In the genomic region with DNA sequence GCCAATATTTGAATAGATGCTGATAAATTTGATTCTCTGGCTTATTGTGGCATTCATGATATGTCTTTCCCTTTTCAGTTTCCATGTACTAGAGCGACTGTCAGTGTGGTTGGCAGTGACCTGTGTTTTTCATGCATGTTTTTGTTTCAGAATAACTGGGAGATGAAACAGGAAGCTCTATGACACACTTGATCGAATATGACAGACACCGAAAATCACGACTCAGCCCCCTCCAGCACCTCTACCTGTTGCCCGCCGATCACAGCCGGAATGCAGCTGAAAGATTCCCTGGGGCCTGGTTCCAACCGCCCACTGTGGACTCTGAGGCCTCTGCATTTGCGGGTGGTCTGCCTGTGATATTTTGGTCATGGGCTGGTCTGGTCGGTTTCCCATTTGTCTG, we compare ENCODE assay signal across 8 cellular contexts.
A peak's percentile ranks its signal among the peaks of the same experiment; 100 is the strongest.
DNase-seq lines count a peak whose midpoint lies in the region; ATAC-seq and TF ChIP-seq lines count a peak whose summit lies in the region.
"Not testable (repeated sequence)": the region's sequence is repeated elsewhere in the genome, so short reads cannot be mapped to it uniquely, and the experiment has no call there.

No MANE protein-coding gene starts in this region.

- H3K4me3 ChIP-seq in GM12864 (ENCODE audit: low read depth, low read length); SU-DHL-6 (ENCODE audit: insufficient read depth, low read length, poor library complexity, severe bottlenecking); effector memory CD4-positive, alpha-beta T cell (ENCODE audit: insufficient read depth, low read depth, low read length, poor library complexity, severe bottlenecking): not testable (repeated sequence)

- not testable (repeated sequence) for H3K4me1 ChIP-seq in effector memory CD4-positive, alpha-beta T cell (ENCODE audit: control insufficient read depth, insufficient read depth, low read length, poor library complexity, severe bottlenecking)

- H3K27me3 Mint-ChIP-seq in activated T-cell treated with anti-CD3 and anti-CD28 coated beads, Interleukin-2, amount 50 U/mL, for 24 hours, result not testable (repeated sequence)

- peak overlapping the region; percentile 78 for H3K27ac ChIP-seq in SU-DHL-6 (ENCODE audit: low read depth, low read length)
- peak overlapping the region; percentile 53 for H3K27ac ChIP-seq in effector memory CD4-positive, alpha-beta T cell (ENCODE audit: insufficient read depth, low read length, poor library complexity, severe bottlenecking)

- not testable (repeated sequence) for H3K9me3 Mint-ChIP-seq in activated T-cell treated with anti-CD3 and anti-CD28 coated beads, Interleukin-2, amount 50 U/mL, for 24 hours

- H3K9me2 ChIP-seq in SU-DHL-6 (replicated peaks; ENCODE audit: insufficient read depth, low read length), result not testable (repeated sequence)

- H4K20me1 ChIP-seq in SU-DHL-6 (ENCODE audit: low read depth, low read length), result not testable (repeated sequence)

- not testable (repeated sequence) for H3K27me3 ChIP-seq in SU-DHL-6 (ENCODE audit: low read length); effector memory CD4-positive, alpha-beta T cell (replicated peaks; ENCODE audit: control insufficient read depth, insufficient read depth, low read length, poor library complexity, severe bottlenecking)

- H3K36me3 Mint-ChIP-seq in activated T-cell treated with anti-CD3 and anti-CD28 coated beads, Interleukin-2, amount 50 U/mL, for 24 hours (ENCODE audit: low read depth), result not testable (repeated sequence)

- TF ChIP-seq CTCF in GM12864 (IDR thresholded peaks at IDR 0.05; ENCODE audit: low read depth, low read length, missing control alignments); SU-DHL-6 (IDR thresholded peaks at IDR 0.05; ENCODE audit: insufficient read depth, low read length, poor library complexity, severe bottlenecking): not testable (repeated sequence)

- not testable (repeated sequence) for H3K9me3 ChIP-seq in SU-DHL-6 (ENCODE audit: insufficient read depth, low read length); effector memory CD4-positive, alpha-beta T cell (ENCODE audit: control insufficient read depth, low read length)

- not testable (repeated sequence) for H3K36me3 ChIP-seq in SU-DHL-6 (ENCODE audit: low read length); effector memory CD4-positive, alpha-beta T cell (ENCODE audit: control insufficient read depth, insufficient read depth, low read length)

- H3F3A ChIP-seq in SU-DHL-6 (ENCODE audit: insufficient read depth), result peaks cover 12% of the 10 kb centered on the region

- ATAC-seq in GM19395 (IDR thresholded peaks at IDR 0.05; ENCODE audit: unreplicated experiment) (peak; percentile 83), HG02623 (IDR thresholded peaks at IDR 0.05; ENCODE audit: unreplicated experiment) (peak; percentile 61), HG03175 (IDR thresholded peaks at IDR 0.05; ENCODE audit: unreplicated experiment) (peak; percentile 69)

- peak; percentile 18 for DNase-seq in GM12864 (ENCODE audit: low read depth)
- peak; percentile 52 for DNase-seq in activated T-cell treated with anti-CD3 and anti-CD28 coated beads, Interleukin-2, amount 50 U/mL, for 24 hours
- DNase-seq in effector memory CD4-positive, alpha-beta T cell, result not testable (repeated sequence)
- DNase-seq in stimulated activated CD4-positive, alpha-beta T cell treated with anti-CD3 and anti-CD28 coated beads, Interleukin-4, amount 100 ng/mL, for 1 hour, result peak; percentile 57

- H3K4me1 Mint-ChIP-seq in activated T-cell treated with anti-CD3 and anti-CD28 coated beads, Interleukin-2, amount 50 U/mL, for 24 hours (ENCODE audit: low read depth), result peaks cover 16% of the 10 kb centered on the region

- not testable (repeated sequence) for H3K4me3 Mint-ChIP-seq in activated T-cell treated with anti-CD3 and anti-CD28 coated beads, Interleukin-2, amount 50 U/mL, for 24 hours

- H3K79me2 ChIP-seq in SU-DHL-6 (ENCODE audit: insufficient read depth, low read length), result not testable (repeated sequence)

- H3K27ac Mint-ChIP-seq in activated T-cell treated with anti-CD3 and anti-CD28 coated beads, Interleukin-2, amount 50 U/mL, for 24 hours, result peak overlapping the region; percentile 64

- H3K4me2 ChIP-seq in SU-DHL-6 (ENCODE audit: low read depth, low read length, poor library complexity, severe bottlenecking), result peak overlapping the region; percentile 42

- not testable (repeated sequence) for H2AFZ ChIP-seq in SU-DHL-6 (ENCODE audit: low read depth, low read length, severe bottlenecking)

- H3K9ac ChIP-seq in SU-DHL-6 (ENCODE audit: low read length), result peak overlapping the region; percentile 50
